Comparison of ENCODE assay signal across 9 cellular contexts in genomic region chr19:49468746-49469447, GRCh38.
A peak's percentile ranks its signal among the peaks of the same experiment; 100 is the strongest.
DNase-seq lines count a peak whose midpoint lies in the region; ATAC-seq and TF ChIP-seq lines count a peak whose summit lies in the region.
"Had no signal": no experiment of that assay in that cellular context is flagged by ENCODE, and none has a peak within 500 bp of the region (broad histone marks: within the 10 kb centered on the region; RNA-seq: fewer than 3 reads in every experiment).

No MANE protein-coding gene starts in this region.

- peaks cover 10% of the 10 kb centered on the region for H3K36me3 Mint-ChIP-seq in stimulated activated naive CD8-positive, alpha-beta T cell treated with anti-CD3 and anti-CD28 coated beads, Interleukin-15, Interleukin-2, amounts not matched to agents 100 ng/mL and 50 ng/mL, for 24 hours (ENCODE audit: low read depth)

- H3K4me3 ChIP-seq in astrocyte of the spinal cord (ENCODE audit: low read depth, low read length): no peak overlapping the region

- TF ChIP-seq CTCF in astrocyte of the spinal cord (IDR thresholded peaks at IDR 0.05; ENCODE audit: low read depth, low read length): no peak

- H3K27me3 Mint-ChIP-seq in stimulated activated naive CD8-positive, alpha-beta T cell treated with anti-CD3 and anti-CD28 coated beads, Interleukin-15, Interleukin-2, amounts not matched to agents 100 ng/mL and 50 ng/mL, for 24 hours: no peaks in the 10 kb centered on the region

- peak overlapping the region; percentile 93 for H3K27ac Mint-ChIP-seq in stimulated activated naive CD8-positive, alpha-beta T cell treated with anti-CD3 and anti-CD28 coated beads, Interleukin-15, Interleukin-2, amounts not matched to agents 100 ng/mL and 50 ng/mL, for 24 hours

- peak overlapping the region; percentile 60 for H3K4me3 Mint-ChIP-seq in stimulated activated naive CD8-positive, alpha-beta T cell treated with anti-CD3 and anti-CD28 coated beads, Interleukin-15, Interleukin-2, amounts not matched to agents 100 ng/mL and 50 ng/mL, for 24 hours

- no peaks in the 10 kb centered on the region for H3K9me3 Mint-ChIP-seq in stimulated activated naive CD8-positive, alpha-beta T cell treated with anti-CD3 and anti-CD28 coated beads, Interleukin-15, Interleukin-2, amounts not matched to agents 100 ng/mL and 50 ng/mL, for 24 hours

- H3K4me1 Mint-ChIP-seq in stimulated activated naive CD8-positive, alpha-beta T cell treated with anti-CD3 and anti-CD28 coated beads, Interleukin-15, Interleukin-2, amounts not matched to agents 100 ng/mL and 50 ng/mL, for 24 hours (ENCODE audit: low read depth): peaks cover 52% of the 10 kb centered on the region

- DNase-seq in SIG-M5 treated with dmso at 0.1 percent for 504 hours (lab: John Stamatoyannopoulos, UW; ENCODE audit: unreplicated experiment): peak; percentile 80
- DNase-seq in SIG-M5 (lab: John Stamatoyannopoulos, UW): no peak
- DNase-seq in T-helper 1 cell: peak; percentile 77 to 99 (median 86)
- peak; percentile 46 for DNase-seq in astrocyte of the spinal cord (ENCODE audit: low read depth, low spot score)
- peak; percentile 10 for DNase-seq in kidney tubule cell (ENCODE audit: low spot score)
- DNase-seq: DND-41 had no signal

- in situ Hi-C loops in astrocyte of the spinal cord (cut with HindIII; ENCODE audit: low sequenced_read_pairs): no loop called here

- ATAC-seq in HG03175 (IDR thresholded peaks at IDR 0.05; ENCODE audit: unreplicated experiment) (peak; percentile 71), GM21526 (IDR thresholded peaks at IDR 0.05; ENCODE audit: low FRiP score, unreplicated experiment) (no peak)
